Comparison of ENCODE assay signal across 8 cellular contexts in genomic region chr1:62082456-62083363, GRCh38.
DNase-seq lines count a peak whose midpoint lies in the region; ATAC-seq and TF ChIP-seq lines count a peak whose summit lies in the region.

No MANE protein-coding gene starts in this region.

- no peaks in the 10 kb centered on the region for H3K4me1 Mint-ChIP-seq in activated naive CD4-positive, alpha-beta T cell treated with anti-CD3 and anti-CD28 coated beads for 36 hours (ENCODE audit: low read depth)

- no peaks in the 10 kb centered on the region for H3K27me3 ChIP-seq in OCI-LY3 (ENCODE audit: low read depth, low read length)
- no peaks in the 10 kb centered on the region for H3K27me3 ChIP-seq in sigmoid colon

- peaks cover 2% of the 10 kb centered on the region for H3K36me3 Mint-ChIP-seq in activated naive CD4-positive, alpha-beta T cell treated with anti-CD3 and anti-CD28 coated beads for 36 hours (ENCODE audit: low read depth)

- no peaks in the 10 kb centered on the region for H3K9me3 ChIP-seq in OCI-LY3 (ENCODE audit: insufficient read depth, low read length)
- H3K9me3 ChIP-seq in sigmoid colon: no peaks in the 10 kb centered on the region

- CTCF ChIA-PET in activated naive CD4-positive, alpha-beta T cell treated with anti-CD3 and anti-CD28 coated beads for 36 hours (lab: Charles Lee): interaction anchor here (0.5 to 2.4 kb wide), 30 partner anchors 10 to 951 kb away, joined by 3 to 20 read pairs (median 4); no protein-coding TSS in a partner anchor

- ATAC-seq in HG03280 (IDR thresholded peaks at IDR 0.05; ENCODE audit: unreplicated experiment): peak; percentile 77
- ATAC-seq in GM18858 (IDR thresholded peaks at IDR 0.05; ENCODE audit: unreplicated experiment): no peak

- no peaks in the 10 kb centered on the region for H3K4me1 ChIP-seq in OCI-LY3 (ENCODE audit: low read length)
- H3K4me1 ChIP-seq in sigmoid colon: no peaks in the 10 kb centered on the region

- H3K4me2 ChIP-seq in OCI-LY3 (ENCODE audit: low read length): peak overlapping the region; percentile 36

- no peak overlapping the region for H3K4me3 Mint-ChIP-seq in activated naive CD4-positive, alpha-beta T cell treated with anti-CD3 and anti-CD28 coated beads for 36 hours

- 83 to 85% methylated on average over 14 of the region's 14 CpGs for WGBS in sigmoid colon, 2 donors

- no peaks in the 10 kb centered on the region for H3K27me3 Mint-ChIP-seq in activated naive CD4-positive, alpha-beta T cell treated with anti-CD3 and anti-CD28 coated beads for 36 hours (ENCODE audit: low read depth)

- no peaks in the 10 kb centered on the region for H3K9me3 Mint-ChIP-seq in activated naive CD4-positive, alpha-beta T cell treated with anti-CD3 and anti-CD28 coated beads for 36 hours

- intact Hi-C loops in activated naive CD4-positive, alpha-beta T cell treated with anti-CD3 and anti-CD28 coated beads for 36 hours (cut with micrococcal nuclease): loop anchor here (1.0 to 5.0 kb wide), 4 partner anchors 49 to 665 kb away; no protein-coding TSS in a partner anchor
- intact Hi-C loops in head of caudate nucleus (cut with DNase I): no loop called here
- intact Hi-C loops in sigmoid colon (cut with DNase I): no loop called here

- no peak overlapping the region for H2AFZ ChIP-seq in OCI-LY3 (ENCODE audit: low read depth, low read length)

- H3K9ac ChIP-seq in OCI-LY3 (ENCODE audit: low read length): no peak overlapping the region

- TF ChIP-seq EP300 in sigmoid colon (IDR thresholded peaks at IDR 0.05): no peak

- H3K79me2 ChIP-seq in OCI-LY3 (ENCODE audit: low read length): no peaks in the 10 kb centered on the region

- no peaks in the 10 kb centered on the region for H4K20me1 ChIP-seq in OCI-LY3 (ENCODE audit: insufficient read depth, low read length)

- TF ChIP-seq POLR2A in sigmoid colon (IDR thresholded peaks at IDR 0.05): no peak

- DNase-seq in AG08395 (ENCODE audit: low spot score) (peak; percentile 62), head of caudate nucleus (peak in 41 of 42 donors; percentile 6 to 79 (median 56)), sigmoid colon (no peak)
- DNase-seq in activated naive CD4-positive, alpha-beta T cell treated with anti-CD3 and anti-CD28 coated beads for 36 hours: peak; percentile 62

- H3K36me3 ChIP-seq in OCI-LY3 (replicated peaks; ENCODE audit: low read depth, low read length) (no peaks in the 10 kb centered on the region), sigmoid colon (peaks cover 0 to 15% (median 1%) of the 10 kb centered on the region in 4 donors)

- H3K27ac Mint-ChIP-seq in activated naive CD4-positive, alpha-beta T cell treated with anti-CD3 and anti-CD28 coated beads for 36 hours: no peak overlapping the region

- H3K4me3 ChIP-seq in OCI-LY3 (ENCODE audit: low read length) (peak overlapping the region; percentile 51), sigmoid colon (no peak overlapping the region)

- TF ChIP-seq CTCF in GM12874 (IDR thresholded peaks at IDR 0.05; ENCODE audit: insufficient read depth, low read depth, low read length): peak; percentile 83
- TF ChIP-seq CTCF in OCI-LY3 (IDR thresholded peaks at IDR 0.05; ENCODE audit: low read depth, low read length): peak; percentile 83
- peak in 3 of 4 experiments; percentile 56 to 85 (median 70) for TF ChIP-seq CTCF in sigmoid colon (IDR thresholded peaks at IDR 0.05)

- H3K27ac ChIP-seq in OCI-LY3 (ENCODE audit: low read length): no peak overlapping the region
- H3K27ac ChIP-seq in sigmoid colon: no peak overlapping the region
